Comparison of ENCODE assay signal across 18 cellular contexts in genomic region chr1:56331892-56332567, GRCh38.
A peak's percentile ranks its signal among the peaks of the same experiment; 100 is the strongest.
DNase-seq lines count a peak whose midpoint lies in the region; ATAC-seq and TF ChIP-seq lines count a peak whose summit lies in the region.
"Had no signal": no experiment of that assay in that cellular context is flagged by ENCODE, and none has a peak within 500 bp of the region (broad histone marks: within the 10 kb centered on the region; RNA-seq: fewer than 3 reads in every experiment).

No MANE protein-coding gene starts in this region.

- H3K36me3 ChIP-seq in breast epithelium: no peaks in the 10 kb centered on the region
- no peaks in the 10 kb centered on the region for H3K36me3 ChIP-seq in WERI-Rb-1
- H3K36me3 ChIP-seq: prostate gland, tibial nerve had no signal

- H3K4me3 Mint-ChIP-seq in MCF 10A (ENCODE audit: unreplicated experiment): no peak overlapping the region
- H3K4me3 Mint-ChIP-seq in T-helper 17 cell: no peak overlapping the region
- H3K4me3 Mint-ChIP-seq: activated CD8-positive, alpha-beta T cell treated with anti-CD3 and anti-CD28 coated beads for 36 hours had no signal

- H3K27me3 ChIP-seq in breast epithelium: no peaks in the 10 kb centered on the region
- no peaks in the 10 kb centered on the region for H3K27me3 ChIP-seq in WERI-Rb-1 (ENCODE audit: insufficient read depth, low read depth, severe bottlenecking)
- H3K27me3 ChIP-seq: tibial nerve had no signal

- peak; percentile 16 for DNase-seq in MCF 10A (ENCODE audit: unreplicated experiment)
- DNase-seq in breast epithelium (ENCODE audit: low spot score in 2 of 2): no peak
- peak; percentile 11 for DNase-seq in WERI-Rb-1
- DNase-seq in kidney tubule cell (ENCODE audit: low spot score): peak; percentile 72
- DNase-seq in amygdala (lab: John Stamatoyannopoulos, UW): no peak
- DNase-seq in T-helper 17 cell: no peak
- no peak for DNase-seq in GM19240 (ENCODE audit: insufficient read length, low spot score)
- DNase-seq: ACHN; activated CD8-positive, alpha-beta T cell treated with anti-CD3 and anti-CD28 coated beads for 36 hours; activated naive CD4-positive, alpha-beta T cell; hypothalamus; NCI-H446; stimulated activated CD4-positive, alpha-beta T cell treated with anti-CD3 and anti-CD28 coated beads, Interleukin-1b, Interleukin-23, amount 100 ng/mL, for 48 hours had no signal

- ATAC-seq in T-helper 17 cell (no peak), HG03196 (IDR thresholded peaks at IDR 0.05; ENCODE audit: unreplicated experiment) (no peak)
- ATAC-seq: activated CD8-positive, alpha-beta T cell treated with anti-CD3 and anti-CD28 coated beads for 36 hours; Panc1 had no signal

- CTCF ChIA-PET in MCF 10A (lab: Yijun Ruan, JAX): interaction anchor here (0.9 to 1.1 kb wide), 2 partner anchors 32 to 252 kb away, joined by 4 to 5 read pairs; no protein-coding TSS in a partner anchor

- H3K4me1 ChIP-seq in breast epithelium: no peaks in the 10 kb centered on the region
- H3K4me1 ChIP-seq: prostate gland had no signal

- H3K9me3 ChIP-seq in breast epithelium (no peaks in the 10 kb centered on the region), WERI-Rb-1 (ENCODE audit: severe bottlenecking) (no peaks in the 10 kb centered on the region), T-helper 17 cell (ENCODE audit: control insufficient read depth, low read length, poor library complexity, severe bottlenecking) (no peaks in the 10 kb centered on the region)
- H3K9me3 ChIP-seq: prostate gland, tibial nerve had no signal

- H3K27ac ChIP-seq in breast epithelium (no peak overlapping the region), WERI-Rb-1 (no peak overlapping the region)
- H3K27ac ChIP-seq: epithelial cell of prostate, prostate gland, tibial nerve had no signal

- no TSS peak for BruUV-seq in MCF 10A (replicated peaks; lab: Mats Ljungman, UMichigan)

- H3K4me3 ChIP-seq in breast epithelium (no peak overlapping the region), WERI-Rb-1 (ENCODE audit: low read depth, low read length) (no peak overlapping the region)
- H3K4me3 ChIP-seq: prostate gland, tibial nerve had no signal

- H3K27ac Mint-ChIP-seq in MCF 10A (ENCODE audit: low read depth, unreplicated experiment) (no peak overlapping the region), T-helper 17 cell (no peak overlapping the region)
- H3K27ac Mint-ChIP-seq: activated CD8-positive, alpha-beta T cell treated with anti-CD3 and anti-CD28 coated beads for 36 hours had no signal

- intact Hi-C loops in MCF 10A (cut with micrococcal nuclease) (no loop called here), breast epithelium (cut with DNase I; ENCODE audit: low total_unique reads) (no loop called here)

- H3K36me3 Mint-ChIP-seq in MCF 10A (ENCODE audit: insufficient read depth, unreplicated experiment): no peaks in the 10 kb centered on the region
- H3K36me3 Mint-ChIP-seq in T-helper 17 cell (ENCODE audit: low read depth): no peaks in the 10 kb centered on the region

- TF ChIP-seq CTCF in MCF 10A (IDR thresholded peaks at IDR 0.05; ENCODE audit: unreplicated experiment) (no peak), breast epithelium (IDR thresholded peaks at IDR 0.05) (no peak), WERI-Rb-1 (IDR thresholded peaks at IDR 0.05; ENCODE audit: low read depth, low read length) (no peak)

- H3K4me1 Mint-ChIP-seq in MCF 10A (ENCODE audit: insufficient read depth, unreplicated experiment): peaks cover 12% of the 10 kb centered on the region
- no peaks in the 10 kb centered on the region for H3K4me1 Mint-ChIP-seq in T-helper 17 cell

- no peaks in the 10 kb centered on the region for H3K9me3 Mint-ChIP-seq in MCF 10A (ENCODE audit: unreplicated experiment)
- H3K9me3 Mint-ChIP-seq: activated CD8-positive, alpha-beta T cell treated with anti-CD3 and anti-CD28 coated beads for 36 hours had no signal

- POLR2A ChIA-PET in MCF 10A (lab: Yijun Ruan, JAX): interaction anchor here (0.6 kb wide), 1 partner anchor 14 kb away, joined by 3 read pairs; no protein-coding TSS in a partner anchor

- TF ChIP-seq POLR2A in breast epithelium (IDR thresholded peaks at IDR 0.05): no peak

- H3K27me3 Mint-ChIP-seq in MCF 10A (ENCODE audit: insufficient read depth, unreplicated experiment) (no peaks in the 10 kb centered on the region), T-helper 17 cell (peaks cover 4% of the 10 kb centered on the region)
- H3K27me3 Mint-ChIP-seq: activated CD8-positive, alpha-beta T cell treated with anti-CD3 and anti-CD28 coated beads for 36 hours had no signal

Comparison
In these comparisons a context has a peak if more than half of its experiments do, and no peak if none do; other contexts are left out.
1. DNase-seq: peak in MCF 10A (single experiment), WERI-Rb-1 (single experiment) and kidney tubule cell (single experiment); none in breast epithelium (0 of 2), amygdala (0 of 56), T-helper 17 cell (0 of 3) and GM19240 (single experiment).